ENCODE assay signal across 1 cellular context in genomic region chr13:33392794-33393371, GRCh38.
TF ChIP-seq lines count a peak whose summit lies in the region.

No MANE protein-coding gene starts in this region.

TF ChIP-seq in GM23338, 12 proteins besides CTCF, POLR2A, EP300 and RAD21 (continued from another document):
- TF ChIP-seq ZNF462 (CRISPR knock-in tag; IDR thresholded peaks at IDR 0.05) (no peak), JUNB (IDR thresholded peaks at IDR 0.05; ENCODE audit: unreplicated experiment) (no peak), EZH2phosphoT487 (IDR thresholded peaks at IDR 0.05; ENCODE audit: unreplicated experiment) (no peak), CREB1 (CRISPR knock-in tag; IDR thresholded peaks at IDR 0.05; ENCODE audit: low read depth) (no peak), REST (IDR thresholded peaks at IDR 0.05; ENCODE audit: unreplicated experiment) (no peak), NANOG (IDR thresholded peaks at IDR 0.05; ENCODE audit: borderline replicate concordance) (no peak)
